Comparison of ENCODE assay signal across 1 cellular context in the genomic region with DNA sequence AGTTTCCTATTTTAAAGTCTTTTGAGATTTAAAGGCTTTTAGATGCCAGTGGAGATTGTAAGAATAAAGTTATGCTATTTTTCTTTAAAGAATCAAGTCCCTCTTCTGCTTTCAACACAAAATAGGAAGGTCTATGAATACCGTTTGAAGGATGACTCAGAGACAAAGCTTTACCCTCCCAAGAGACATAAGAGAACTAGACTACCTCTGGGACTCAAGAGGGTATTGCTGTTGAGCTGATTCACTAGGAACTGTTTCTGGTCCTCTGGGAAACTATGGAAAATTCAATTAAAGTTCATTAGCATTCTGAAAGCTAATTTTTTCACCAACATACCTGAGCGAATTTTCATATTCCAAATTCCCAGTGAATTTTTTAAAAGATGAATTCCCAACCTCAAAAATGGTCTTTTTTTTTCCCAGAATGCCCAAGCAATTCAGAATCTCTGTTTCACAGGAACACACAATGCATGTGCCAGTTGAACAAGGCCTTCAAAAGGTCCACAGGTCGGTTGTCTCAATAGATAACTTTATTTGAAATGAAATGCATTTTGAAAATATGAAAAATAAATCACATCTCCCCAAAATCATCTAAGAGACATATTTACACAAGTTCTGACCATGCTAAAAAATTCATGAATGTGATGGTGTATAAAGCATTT.
A peak's percentile ranks its signal among the peaks of the same experiment; 100 is the strongest.
TF ChIP-seq lines count a peak whose summit lies in the region.

No MANE protein-coding gene starts in this region.

TF ChIP-seq in GM12878, 131 proteins besides CTCF, POLR2A, EP300 and RAD21:
- TF ChIP-seq MEF2B (IDR thresholded peaks at IDR 0.05; ENCODE audit: partially characterized antibody, poor library complexity, severe bottlenecking) (peak; percentile 77), ATF7 (IDR thresholded peaks at IDR 0.05; ENCODE audit: low read depth) (no peak), BMI1 (IDR thresholded peaks at IDR 0.05; ENCODE audit: borderline replicate concordance) (no peak)
- TF ChIP-seq, protein P1, sequence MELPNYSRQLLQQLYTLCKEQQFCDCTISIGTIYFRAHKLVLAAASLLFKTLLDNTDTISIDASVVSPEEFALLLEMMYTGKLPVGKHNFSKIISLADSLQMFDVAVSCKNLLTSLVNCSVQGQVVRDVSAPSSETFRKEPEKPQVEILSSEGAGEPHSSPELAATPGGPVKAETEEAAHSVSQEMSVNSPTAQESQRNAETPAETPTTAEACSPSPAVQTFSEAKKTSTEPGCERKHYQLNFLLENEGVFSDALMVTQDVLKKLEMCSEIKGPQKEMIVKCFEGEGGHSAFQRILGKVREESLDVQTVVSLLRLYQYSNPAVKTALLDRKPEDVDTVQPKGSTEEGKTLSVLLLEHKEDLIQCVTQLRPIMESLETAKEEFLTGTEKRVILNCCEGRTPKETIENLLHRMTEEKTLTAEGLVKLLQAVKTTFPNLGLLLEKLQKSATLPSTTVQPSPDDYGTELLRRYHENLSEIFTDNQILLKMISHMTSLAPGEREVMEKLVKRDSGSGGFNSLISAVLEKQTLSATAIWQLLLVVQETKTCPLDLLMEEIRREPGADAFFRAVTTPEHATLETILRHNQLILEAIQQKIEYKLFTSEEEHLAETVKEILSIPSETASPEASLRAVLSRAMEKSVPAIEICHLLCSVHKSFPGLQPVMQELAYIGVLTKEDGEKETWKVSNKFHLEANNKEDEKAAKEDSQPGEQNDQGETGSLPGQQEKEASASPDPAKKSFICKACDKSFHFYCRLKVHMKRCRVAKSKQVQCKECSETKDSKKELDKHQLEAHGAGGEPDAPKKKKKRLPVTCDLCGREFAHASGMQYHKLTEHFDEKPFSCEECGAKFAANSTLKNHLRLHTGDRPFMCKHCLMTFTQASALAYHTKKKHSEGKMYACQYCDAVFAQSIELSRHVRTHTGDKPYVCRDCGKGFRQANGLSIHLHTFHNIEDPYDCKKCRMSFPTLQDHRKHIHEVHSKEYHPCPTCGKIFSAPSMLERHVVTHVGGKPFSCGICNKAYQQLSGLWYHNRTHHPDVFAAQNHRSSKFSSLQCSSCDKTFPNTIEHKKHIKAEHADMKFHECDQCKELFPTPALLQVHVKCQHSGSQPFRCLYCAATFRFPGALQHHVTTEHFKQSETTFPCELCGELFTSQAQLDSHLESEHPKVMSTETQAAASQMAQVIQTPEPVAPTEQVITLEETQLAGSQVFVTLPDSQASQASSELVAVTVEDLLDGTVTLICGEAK (IDR thresholded peaks at IDR 0.05; ENCODE audit: borderline replicate concordance): peak; percentile 50; the same call in 1 of the 2 replicates
- TF ChIP-seq, protein P2, sequence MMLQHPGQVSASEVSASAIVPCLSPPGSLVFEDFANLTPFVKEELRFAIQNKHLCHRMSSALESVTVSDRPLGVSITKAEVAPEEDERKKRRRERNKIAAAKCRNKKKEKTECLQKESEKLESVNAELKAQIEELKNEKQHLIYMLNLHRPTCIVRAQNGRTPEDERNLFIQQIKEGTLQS (IDR thresholded peaks at IDR 0.05; ENCODE audit: borderline replicate concordance, extremely low read depth, low read depth, low read length): no peak
TF ChIP-seq in GM12878: peak in this region for 2.
